12 cellular contexts compared by ENCODE assay signal in the genomic region with DNA sequence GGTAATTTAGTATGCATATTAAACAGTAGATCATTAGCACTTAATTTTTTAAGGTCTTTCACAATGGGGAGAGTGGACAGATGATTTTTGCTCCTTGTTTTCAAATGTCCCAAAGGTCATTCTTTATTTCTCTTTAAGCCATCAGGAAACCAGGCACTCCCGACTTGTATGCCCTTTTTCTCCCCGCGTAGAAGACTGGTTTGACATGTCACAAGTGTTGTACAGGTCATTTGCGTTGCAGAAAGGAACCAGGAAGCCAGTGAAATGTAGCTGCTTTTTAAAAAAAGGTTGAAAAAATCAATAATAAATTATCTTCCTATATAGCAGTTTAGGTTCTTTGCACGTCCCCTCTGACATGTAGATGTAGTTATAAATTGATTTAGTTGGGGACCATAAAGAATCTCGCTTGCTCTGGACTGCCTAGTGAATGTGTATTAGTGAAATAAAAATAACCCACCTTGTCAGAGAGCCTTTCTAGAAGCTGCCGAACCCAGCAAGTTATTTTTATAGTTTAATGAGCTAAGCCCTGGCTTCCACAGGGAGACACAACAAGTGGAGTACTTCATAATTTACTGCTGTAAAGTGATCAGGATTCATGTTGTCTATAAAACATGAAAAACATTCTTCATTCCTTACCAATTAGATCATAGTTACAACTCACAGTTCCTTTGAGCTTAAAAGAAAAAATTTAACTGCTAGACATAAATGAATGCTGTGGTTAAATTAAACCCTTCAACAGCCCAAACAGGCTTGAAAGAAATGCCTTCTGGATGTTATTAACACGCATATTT.
DNase-seq lines count a peak whose midpoint lies in the region; ATAC-seq and TF ChIP-seq lines count a peak whose summit lies in the region.
"Had no signal": no experiment of that assay in that cellular context is flagged by ENCODE, and none has a peak within 500 bp of the region (broad histone marks: within the 10 kb centered on the region; RNA-seq: fewer than 3 reads in every experiment).

No MANE protein-coding gene starts in this region.

- H3K4me3 ChIP-seq in cardiac muscle cell, result no peak overlapping the region
- peak overlapping the region; percentile 22 for H3K4me3 ChIP-seq in smooth muscle cell
- H3K4me3 ChIP-seq: lung had no signal

- peak overlapping the region; percentile 84 for H3K27ac ChIP-seq in cardiac muscle cell
- peak overlapping the region; percentile 92 for H3K27ac ChIP-seq in smooth muscle cell (ENCODE audit: low read depth)
- H3K27ac ChIP-seq: 22Rv1 had no signal

- peaks cover 3% of the 10 kb centered on the region for H3F3A ChIP-seq in smooth muscle cell (ENCODE audit: low read depth)

- H3K9ac ChIP-seq in smooth muscle cell (ENCODE audit: low read depth), result peak overlapping the region; percentile 45

- peak; percentile 96 for ATAC-seq in SK-N-SH treated with all-trans-retinoic acid at 6 μM for 48 hours
- no peak for ATAC-seq in GM21717 (IDR thresholded peaks at IDR 0.05; ENCODE audit: unreplicated experiment)

- WGBS in smooth muscle cell (ENCODE audit: low lambda C conversion rate), result 32% methylated on average over 8 of the region's 8 CpGs

- H3K9me3 ChIP-seq in cardiac muscle cell (ENCODE audit: low read depth), result no peaks in the 10 kb centered on the region
- H3K9me3 ChIP-seq in smooth muscle cell (replicated peaks; ENCODE audit: low read depth), result peaks cover 9% of the 10 kb centered on the region

- H3K36me3 ChIP-seq in cardiac muscle cell, result no peaks in the 10 kb centered on the region
- no peaks in the 10 kb centered on the region for H3K36me3 ChIP-seq in smooth muscle cell (ENCODE audit: low read depth)

- H3K27me3 ChIP-seq in cardiac muscle cell (no peaks in the 10 kb centered on the region), smooth muscle cell (ENCODE audit: low read depth) (no peaks in the 10 kb centered on the region)

- H4K20me1 ChIP-seq in smooth muscle cell (ENCODE audit: low read depth), result no peaks in the 10 kb centered on the region

- H3K4me2 ChIP-seq in smooth muscle cell, result peak overlapping the region; percentile 82

- H3K79me2 ChIP-seq in smooth muscle cell (ENCODE audit: low read depth), result no peaks in the 10 kb centered on the region

- no peak overlapping the region for H2AFZ ChIP-seq in smooth muscle cell (ENCODE audit: low read depth)

- H3K4me1 ChIP-seq in cardiac muscle cell (ENCODE audit: low read depth) (peaks cover 17% of the 10 kb centered on the region), smooth muscle cell (ENCODE audit: low read depth) (peaks cover 18% of the 10 kb centered on the region)

- TF ChIP-seq CTCF in cardiac muscle cell (IDR thresholded peaks at IDR 0.05; ENCODE audit: low read depth, low read length) (no peak), smooth muscle cell (IDR thresholded peaks at IDR 0.05; ENCODE audit: borderline replicate concordance, insufficient read depth, poor library complexity, severe bottlenecking) (no peak)

- DNase-seq in NCI-H1105 treated with DMSO at 0.1 percent for 48 hours (lab: John Stamatoyannopoulos, UW), result peak; percentile 53
- no peak for DNase-seq in NCI-H1105 (lab: John Stamatoyannopoulos, UW)
- DNase-seq in cardiac muscle cell (ENCODE audit: low read depth in 1 of 2, low spot score in 1 of 2), result peak; percentile 40 to 47
- DNase-seq in smooth muscle cell (lab: John Stamatoyannopoulos, UW; ENCODE audit: unreplicated experiment), result no peak
- no peak for DNase-seq in middle frontal gyrus (ENCODE audit: extremely low spot score, low spot score)
- DNase-seq in NCI-H82 treated with DMSO at 0.1 percent for 48 hours (lab: John Stamatoyannopoulos, UW; ENCODE audit: unreplicated experiment), result no peak
- DNase-seq: activated CD4-positive, alpha-beta T cell treated with anti-CD3 and anti-CD28 coated beads, Interleukin-2, amount 50 U/mL, for 1 hour; NCI-H2081 treated with DMSO at 0.1 percent for 48 hours had no signal

TF ChIP-seq in SK-N-SH treated with all-trans-retinoic acid at 6 μM for 48 hours, 23 proteins besides CTCF, POLR2A, EP300 and RAD21:
- TF ChIP-seq ISL1 (CRISPR knock-in tag; IDR thresholded peaks at IDR 0.05) (peak; percentile 89), RARB (CRISPR knock-in tag; IDR thresholded peaks at IDR 0.05) (no peak)
- TF ChIP-seq, protein P1, sequence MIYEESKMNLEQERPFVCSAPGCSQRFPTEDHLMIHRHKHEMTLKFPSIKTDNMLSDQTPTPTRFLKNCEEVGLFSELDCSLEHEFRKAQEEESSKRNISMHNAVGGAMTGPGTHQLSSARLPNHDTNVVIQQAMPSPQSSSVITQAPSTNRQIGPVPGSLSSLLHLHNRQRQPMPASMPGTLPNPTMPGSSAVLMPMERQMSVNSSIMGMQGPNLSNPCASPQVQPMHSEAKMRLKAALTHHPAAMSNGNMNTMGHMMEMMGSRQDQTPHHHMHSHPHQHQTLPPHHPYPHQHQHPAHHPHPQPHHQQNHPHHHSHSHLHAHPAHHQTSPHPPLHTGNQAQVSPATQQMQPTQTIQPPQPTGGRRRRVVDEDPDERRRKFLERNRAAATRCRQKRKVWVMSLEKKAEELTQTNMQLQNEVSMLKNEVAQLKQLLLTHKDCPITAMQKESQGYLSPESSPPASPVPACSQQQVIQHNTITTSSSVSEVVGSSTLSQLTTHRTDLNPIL (CRISPR knock-in tag; IDR thresholded peaks at IDR 0.05; ENCODE audit: low read depth), result peak; percentile 59; the same call in 1 of the 2 replicates

Comparison
In these comparisons a context has a peak if more than half of its experiments do, and no peak if none do; other contexts are left out.
1. DNase-seq: peak in NCI-H1105 treated with DMSO at 0.1 percent for 48 hours (single experiment) and cardiac muscle cell (2 of 2); none in NCI-H1105 (single experiment), smooth muscle cell (single experiment), middle frontal gyrus (single experiment) and NCI-H82 treated with DMSO at 0.1 percent for 48 hours (single experiment).